Comparison of ENCODE assay signal across 1 cellular context in the genomic region with DNA sequence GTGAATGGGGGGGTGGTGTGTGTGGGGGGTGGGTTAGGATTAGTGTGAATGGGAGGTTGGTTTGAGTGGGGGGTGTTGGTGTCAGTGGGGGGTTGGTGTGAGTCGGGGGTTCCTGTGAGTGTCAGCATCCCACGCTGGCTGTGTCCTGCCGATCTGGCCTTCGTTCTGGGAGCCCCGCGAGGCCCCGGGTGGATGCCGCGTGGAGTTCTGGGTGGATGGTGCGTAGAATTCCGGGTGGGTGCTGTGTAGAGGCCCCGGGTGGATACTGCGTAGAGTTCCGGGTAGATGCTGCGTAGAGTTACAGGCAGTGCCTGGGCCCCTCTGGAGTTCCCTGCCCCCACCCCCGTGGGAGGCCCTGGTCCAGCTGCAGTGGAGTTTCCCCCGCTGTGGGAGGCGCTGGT.
A peak's percentile ranks its signal among the peaks of the same experiment; 100 is the strongest.
TF ChIP-seq lines count a peak whose summit lies in the region.

No MANE protein-coding gene starts in this region.

TF ChIP-seq in GM12878, 131 proteins besides CTCF, POLR2A, EP300 and RAD21:
- TF ChIP-seq POLR2AphosphoS5 (IDR thresholded peaks at IDR 0.05; ENCODE audit: low read length), result 0 out of 2 replicates have a peak, but pooled peaks have one; percentile 41
- TF ChIP-seq, protein P1, sequence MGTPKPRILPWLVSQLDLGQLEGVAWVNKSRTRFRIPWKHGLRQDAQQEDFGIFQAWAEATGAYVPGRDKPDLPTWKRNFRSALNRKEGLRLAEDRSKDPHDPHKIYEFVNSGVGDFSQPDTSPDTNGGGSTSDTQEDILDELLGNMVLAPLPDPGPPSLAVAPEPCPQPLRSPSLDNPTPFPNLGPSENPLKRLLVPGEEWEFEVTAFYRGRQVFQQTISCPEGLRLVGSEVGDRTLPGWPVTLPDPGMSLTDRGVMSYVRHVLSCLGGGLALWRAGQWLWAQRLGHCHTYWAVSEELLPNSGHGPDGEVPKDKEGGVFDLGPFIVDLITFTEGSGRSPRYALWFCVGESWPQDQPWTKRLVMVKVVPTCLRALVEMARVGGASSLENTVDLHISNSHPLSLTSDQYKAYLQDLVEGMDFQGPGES (IDR thresholded peaks at IDR 0.05), result no peak
- no peak for TF ChIP-seq LARP7 (IDR thresholded peaks at IDR 0.05)
